In the genomic region with DNA sequence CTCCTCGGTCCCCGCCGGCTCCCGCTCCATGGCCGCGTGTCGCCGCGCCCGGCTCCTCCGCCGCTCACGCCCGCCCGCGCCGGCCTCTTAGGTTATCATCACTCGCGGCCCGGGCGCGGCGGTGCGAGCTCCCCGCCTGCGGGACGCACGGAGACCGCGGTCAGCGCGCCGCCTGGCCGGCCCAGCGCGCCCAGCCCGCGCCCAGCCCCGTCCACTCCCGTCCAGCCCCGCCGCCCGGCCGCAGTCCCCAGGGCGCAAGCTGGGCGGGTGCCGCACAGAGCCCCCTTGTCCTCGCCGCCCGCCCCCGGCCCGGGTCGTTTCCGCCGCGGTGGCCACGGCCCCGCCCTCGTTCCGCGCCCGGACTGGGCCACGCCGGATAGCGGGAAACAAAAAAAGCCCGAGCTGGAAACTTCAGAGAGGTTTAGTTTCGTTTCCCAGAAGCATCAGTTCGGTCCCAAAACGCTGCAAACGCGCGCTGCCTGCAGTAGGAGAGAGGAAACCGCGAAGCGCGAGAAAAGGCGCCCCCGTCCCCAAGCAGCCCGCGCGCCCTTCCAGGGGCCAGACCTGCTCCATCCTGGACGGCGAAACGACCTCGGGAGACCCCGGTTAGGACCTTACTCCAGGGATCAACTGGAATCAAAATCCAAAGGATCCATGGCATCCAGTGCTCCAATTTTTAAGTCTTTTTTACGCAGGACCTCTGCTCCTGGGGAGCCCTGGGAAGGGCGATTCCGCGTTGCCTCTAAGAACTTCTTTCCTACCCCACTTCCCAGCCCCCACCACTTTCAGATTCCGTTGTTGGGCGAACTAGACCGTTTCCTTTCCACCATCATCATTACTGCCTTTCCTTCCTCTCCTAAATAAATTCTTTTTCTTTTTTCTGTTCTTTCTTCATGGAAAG, we compare ENCODE assay signal across 8 cellular contexts. TPM values are rescaled to one million over a fixed set of nuclear protein-coding genes. Genes with fewer than 3 reads are reported as not detected.
DNase-seq lines count a peak whose midpoint lies in the region; ATAC-seq and TF ChIP-seq lines count a peak whose summit lies in the region.

A gene with protein sequence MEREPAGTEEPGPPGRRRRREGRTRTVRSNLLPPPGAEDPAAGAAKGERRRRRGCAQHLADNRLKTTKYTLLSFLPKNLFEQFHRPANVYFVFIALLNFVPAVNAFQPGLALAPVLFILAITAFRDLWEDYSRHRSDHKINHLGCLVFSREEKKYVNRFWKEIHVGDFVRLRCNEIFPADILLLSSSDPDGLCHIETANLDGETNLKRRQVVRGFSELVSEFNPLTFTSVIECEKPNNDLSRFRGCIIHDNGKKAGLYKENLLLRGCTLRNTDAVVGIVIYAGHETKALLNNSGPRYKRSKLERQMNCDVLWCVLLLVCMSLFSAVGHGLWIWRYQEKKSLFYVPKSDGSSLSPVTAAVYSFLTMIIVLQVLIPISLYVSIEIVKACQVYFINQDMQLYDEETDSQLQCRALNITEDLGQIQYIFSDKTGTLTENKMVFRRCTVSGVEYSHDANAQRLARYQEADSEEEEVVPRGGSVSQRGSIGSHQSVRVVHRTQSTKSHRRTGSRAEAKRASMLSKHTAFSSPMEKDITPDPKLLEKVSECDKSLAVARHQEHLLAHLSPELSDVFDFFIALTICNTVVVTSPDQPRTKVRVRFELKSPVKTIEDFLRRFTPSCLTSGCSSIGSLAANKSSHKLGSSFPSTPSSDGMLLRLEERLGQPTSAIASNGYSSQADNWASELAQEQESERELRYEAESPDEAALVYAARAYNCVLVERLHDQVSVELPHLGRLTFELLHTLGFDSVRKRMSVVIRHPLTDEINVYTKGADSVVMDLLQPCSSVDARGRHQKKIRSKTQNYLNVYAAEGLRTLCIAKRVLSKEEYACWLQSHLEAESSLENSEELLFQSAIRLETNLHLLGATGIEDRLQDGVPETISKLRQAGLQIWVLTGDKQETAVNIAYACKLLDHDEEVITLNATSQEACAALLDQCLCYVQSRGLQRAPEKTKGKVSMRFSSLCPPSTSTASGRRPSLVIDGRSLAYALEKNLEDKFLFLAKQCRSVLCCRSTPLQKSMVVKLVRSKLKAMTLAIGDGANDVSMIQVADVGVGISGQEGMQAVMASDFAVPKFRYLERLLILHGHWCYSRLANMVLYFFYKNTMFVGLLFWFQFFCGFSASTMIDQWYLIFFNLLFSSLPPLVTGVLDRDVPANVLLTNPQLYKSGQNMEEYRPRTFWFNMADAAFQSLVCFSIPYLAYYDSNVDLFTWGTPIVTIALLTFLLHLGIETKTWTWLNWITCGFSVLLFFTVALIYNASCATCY (N-terminal part only) (minus strand): TSS at position 261 of the 901 bp plus-strand sequence. CDS start 231 bp downstream, at position 30.

- H3K36me3 Mint-ChIP-seq in activated CD4-positive, alpha-beta T cell treated with anti-CD3 and anti-CD28 coated beads, Interleukin-2, amount 10 ng/mL, durations not matched to agents 7 days and 5 days (ENCODE audit: low read depth): peaks cover 35% of the 10 kb centered on the region
- no peaks in the 10 kb centered on the region for H3K36me3 Mint-ChIP-seq in endothelial cell (ENCODE audit: low read depth, unreplicated experiment)

- H3K9me3 ChIP-seq in muscle layer of colon (ENCODE audit: low read length) (no peaks in the 10 kb centered on the region), thoracic aorta (no peaks in the 10 kb centered on the region)

- no peaks in the 10 kb centered on the region for H3K27me3 Mint-ChIP-seq in activated CD4-positive, alpha-beta T cell treated with anti-CD3 and anti-CD28 coated beads, Interleukin-2, amount 10 ng/mL, durations not matched to agents 7 days and 5 days
- H3K27me3 Mint-ChIP-seq in endothelial cell (ENCODE audit: unreplicated experiment): peaks cover 22% of the 10 kb centered on the region

- H3K27ac Mint-ChIP-seq in activated CD4-positive, alpha-beta T cell treated with anti-CD3 and anti-CD28 coated beads, Interleukin-2, amount 10 ng/mL, durations not matched to agents 7 days and 5 days: peak within 1 kb of the TSS; percentile 95
- peak within 1 kb of the TSS; percentile 49 for H3K27ac Mint-ChIP-seq in endothelial cell (ENCODE audit: unreplicated experiment)

- H3K9me3 Mint-ChIP-seq in activated CD4-positive, alpha-beta T cell treated with anti-CD3 and anti-CD28 coated beads, Interleukin-2, amount 10 ng/mL, durations not matched to agents 7 days and 5 days: no peaks in the 10 kb centered on the region
- no peaks in the 10 kb centered on the region for H3K9me3 Mint-ChIP-seq in endothelial cell (ENCODE audit: unreplicated experiment)

- TF ChIP-seq CTCF in endothelial cell (IDR thresholded peaks at IDR 0.05; ENCODE audit: unreplicated experiment) (no peak), thoracic aorta (IDR thresholded peaks at IDR 0.05) (no peak)

- CTCF ChIA-PET in activated CD4-positive, alpha-beta T cell treated with anti-CD3 and anti-CD28 coated beads, Interleukin-2, amount 10 ng/mL, durations not matched to agents 7 days and 5 days (lab: Charles Lee): interaction anchor here (0.8 to 1.0 kb wide), 2 partner anchors 70 to 217 kb away, joined by 3 read pairs; no protein-coding TSS in a partner anchor

- ATAC-seq in thoracic aorta (ENCODE audit: insufficient number of reproducible peaks, low FRiP score, low read depth) (no peak), GM19328 (IDR thresholded peaks at IDR 0.05; ENCODE audit: unreplicated experiment) (no peak)

- H3K36me3 ChIP-seq in H7 (replicated peaks; ENCODE audit: control insufficient read depth, insufficient read depth, low read length) (no peaks in the 10 kb centered on the region), muscle layer of colon (ENCODE audit: insufficient read depth, low read length) (no peaks in the 10 kb centered on the region), thoracic aorta (no peaks in the 10 kb centered on the region)

- H3K4me1 ChIP-seq in muscle layer of colon (ENCODE audit: insufficient read depth, low read length): peaks cover 33% of the 10 kb centered on the region
- H3K4me1 ChIP-seq in thoracic aorta (ENCODE audit: control insufficient read depth in 1 of 2, low read depth in 2 of 2): peaks cover 7 to 27% of the 10 kb centered on the region in 2 donors

- H3K27me3 ChIP-seq in H7 (ENCODE audit: control insufficient read depth, insufficient read depth, low read length) (peaks cover 37% of the 10 kb centered on the region), muscle layer of colon (ENCODE audit: control insufficient read depth in 1 of 2, insufficient read depth in 2 of 2, low read length in 2 of 2) (no peaks in the 10 kb centered on the region), thoracic aorta (replicated peaks; ENCODE audit: insufficient read depth) (no peaks in the 10 kb centered on the region)

- DNase-seq in H7 (peak; percentile 78), endothelial cell (ENCODE audit: low spot score) (peak; percentile 27), thoracic aorta (ENCODE audit: low spot score) (no peak), germinal center (ENCODE audit: low spot score) (no peak), medulla oblongata (ENCODE audit: extremely low spot score) (no peak)
- peak; percentile 72 for DNase-seq in activated CD4-positive, alpha-beta T cell treated with anti-CD3 and anti-CD28 coated beads, Interleukin-2, amount 10 ng/mL, durations not matched to agents 7 days and 5 days

- peaks cover 35% of the 10 kb centered on the region for H3K4me1 Mint-ChIP-seq in activated CD4-positive, alpha-beta T cell treated with anti-CD3 and anti-CD28 coated beads, Interleukin-2, amount 10 ng/mL, durations not matched to agents 7 days and 5 days
- H3K4me1 Mint-ChIP-seq in endothelial cell (ENCODE audit: unreplicated experiment): peaks cover 6% of the 10 kb centered on the region

- H3K4me3 Mint-ChIP-seq in activated CD4-positive, alpha-beta T cell treated with anti-CD3 and anti-CD28 coated beads, Interleukin-2, amount 10 ng/mL, durations not matched to agents 7 days and 5 days: peak within 1 kb of the TSS; percentile 95
- peak within 1 kb of the TSS; percentile 86 for H3K4me3 Mint-ChIP-seq in endothelial cell (ENCODE audit: unreplicated experiment)

- H3K4me3 ChIP-seq in H7 (ENCODE audit: insufficient read depth, low read depth, low read length) (peak within 1 kb of the TSS; percentile 47), muscle layer of colon (ENCODE audit: low read depth in 1 of 2, low read length in 2 of 2) (peak within 1 kb of the TSS; percentile 76 to 77), thoracic aorta (peak within 1 kb of the TSS; percentile 92)

- H3K9ac ChIP-seq in muscle layer of colon (ENCODE audit: low read length): peak within 1 kb of the TSS; percentile 61

- POLR2A ChIA-PET in activated CD4-positive, alpha-beta T cell treated with anti-CD3 and anti-CD28 coated beads, Interleukin-2, amount 10 ng/mL, durations not matched to agents 7 days and 5 days (lab: Charles Lee): no interaction called here

- H3K27ac ChIP-seq in muscle layer of colon (ENCODE audit: low read depth, low read length) (peak within 1 kb of the TSS; percentile 68), thoracic aorta (peak within 1 kb of the TSS; percentile 92 to 95)

RNA-seq across cellular contexts. Expression of the gene that starts here (rescaled TPM):
- total RNA-seq in H7 (2014; rRNA removed; shearing (Covaris generic)): 1.4 and 2.0 TPM in 2 replicates
- total RNA-seq in activated CD4-positive, alpha-beta T cell treated with anti-CD3 and anti-CD28 coated beads, Interleukin-2, amount 10 ng/mL, durations not matched to agents 7 days and 5 days: 10 to 100 TPM; 57.9 to 62.4 TPM
- 0.13 TPM for total RNA-seq in endothelial cell (ENCODE audit: unreplicated experiment)
- 10 to 100 TPM; 59.4 to 89.8 TPM for total RNA-seq in thoracic aorta

Comparison
In these comparisons a context has a peak if more than half of its experiments do, and no peak if none do; other contexts are left out.
1. RNA of the gene that starts here (total RNA-seq): 59.4 to 89.8 TPM in thoracic aorta and 57.9 to 62.4 TPM in activated CD4-positive, alpha-beta T cell treated with anti-CD3 and anti-CD28 coated beads, Interleukin-2, amount 10 ng/mL, durations not matched to agents 7 days and 5 days; 1.4 to 2.0 TPM in H7 and 0.13 TPM in endothelial cell (single experiment); every median in the first group is over 10 times any median in the second.
2. Peak in DNase-seq in endothelial cell; RNA of the gene not detected or under 1 TPM.
3. DNase-seq: peak in H7 (single experiment) and activated CD4-positive, alpha-beta T cell treated with anti-CD3 and anti-CD28 coated beads, Interleukin-2, amount 10 ng/mL, durations not matched to agents 7 days and 5 days (single experiment); none in thoracic aorta (single experiment), germinal center (single experiment) and medulla oblongata (single experiment).
4. Peak in every context shown above with its lines, with median percentiles within 50 percentile points of each other: H3K4me3 ChIP-seq.